11 cellular contexts compared by ENCODE assay signal in genomic region chr4:98828801-98829200, GRCh38.
DNase-seq lines count a peak whose midpoint lies in the region; ATAC-seq and TF ChIP-seq lines count a peak whose summit lies in the region.
"Had no signal": no experiment of that assay in that cellular context is flagged by ENCODE, and none has a peak within 500 bp of the region (broad histone marks: within the 10 kb centered on the region; RNA-seq: fewer than 3 reads in every experiment).

No MANE protein-coding gene starts in this region.

- no peak overlapping the region for H2AFZ ChIP-seq in KMS-11 (ENCODE audit: low read depth)

- CTCF ChIA-PET in CD4-positive, alpha-beta T cell (lab: Charles Lee) = no interaction called here
- CTCF ChIA-PET in activated CD4-positive, alpha-beta memory T cell treated with anti-CD3 and anti-CD28 coated beads, Interleukin-2, amount 10 ng/mL, durations not matched to agents 7 days and 5 days (lab: Charles Lee) = no interaction called here

- intact Hi-C loops in CD4-positive, alpha-beta T cell (cut with DNase I, micrococcal nuclease) = loop anchor here (1.0 to 5.0 kb wide), 2 partner anchors 362 to 676 kb away; no protein-coding TSS in a partner anchor

- H3K4me3 ChIP-seq in KMS-11 (IDR thresholded peaks at IDR 0.05; ENCODE audit: insufficient read depth, low read depth, low read length) = no peak overlapping the region

- no peaks in the 10 kb centered on the region for H3K9me3 Mint-ChIP-seq in CD4-positive, alpha-beta T cell
- H3K9me3 Mint-ChIP-seq in activated CD4-positive, alpha-beta memory T cell treated with anti-CD3 and anti-CD28 coated beads, Interleukin-2, amount 10 ng/mL, durations not matched to agents 7 days and 5 days = no peaks in the 10 kb centered on the region
- no peaks in the 10 kb centered on the region for H3K9me3 Mint-ChIP-seq in immature natural killer cell

- no peak overlapping the region for H3K4me2 ChIP-seq in KMS-11

- H3K27me3 ChIP-seq in CD4-positive, alpha-beta T cell (ENCODE audit: control insufficient read depth, insufficient read depth, low read length) = no peaks in the 10 kb centered on the region
- no peaks in the 10 kb centered on the region for H3K27me3 ChIP-seq in KMS-11 (ENCODE audit: insufficient read depth, low read depth)

- no peaks in the 10 kb centered on the region for H3K79me2 ChIP-seq in KMS-11 (ENCODE audit: insufficient read depth, low read depth)

- no peaks in the 10 kb centered on the region for H4K20me1 ChIP-seq in KMS-11 (ENCODE audit: insufficient read depth)

- no peaks in the 10 kb centered on the region for H3K36me3 ChIP-seq in KMS-11 (ENCODE audit: insufficient read depth)

- no peak overlapping the region for H3K4me3 Mint-ChIP-seq in CD4-positive, alpha-beta T cell
- no peak overlapping the region for H3K4me3 Mint-ChIP-seq in activated CD4-positive, alpha-beta memory T cell treated with anti-CD3 and anti-CD28 coated beads, Interleukin-2, amount 10 ng/mL, durations not matched to agents 7 days and 5 days
- H3K4me3 Mint-ChIP-seq in immature natural killer cell = no peak overlapping the region

- no peaks in the 10 kb centered on the region for H3K9me3 ChIP-seq in CD4-positive, alpha-beta T cell (ENCODE audit: control insufficient read depth, low read length)

- no peaks in the 10 kb centered on the region for H3K36me3 Mint-ChIP-seq in CD4-positive, alpha-beta T cell (ENCODE audit: low read depth)
- H3K36me3 Mint-ChIP-seq in activated CD4-positive, alpha-beta memory T cell treated with anti-CD3 and anti-CD28 coated beads, Interleukin-2, amount 10 ng/mL, durations not matched to agents 7 days and 5 days (ENCODE audit: low read depth) = no peaks in the 10 kb centered on the region
- no peaks in the 10 kb centered on the region for H3K36me3 Mint-ChIP-seq in immature natural killer cell

- DNase-seq in CD4-positive, alpha-beta T cell = peak in 9 of 10 experiments; percentile 0 to 35 (median 11)
- DNase-seq in activated CD4-positive, alpha-beta memory T cell treated with anti-CD3 and anti-CD28 coated beads, Interleukin-2, amount 10 ng/mL, durations not matched to agents 7 days and 5 days = peak; percentile 23
- peak; percentile 3 to 25 (median 16) for DNase-seq in immature natural killer cell
- DNase-seq in NCI-H510A (lab: John Stamatoyannopoulos, UW) = no peak
- no peak for DNase-seq in cerebellum (ENCODE audit: low spot score)
- DNase-seq: amygdala, COR-L47, NCI-H526 treated with DMSO at 0.1 percent for 48 hours had no signal

- TF ChIP-seq CTCF in CD4-positive, alpha-beta T cell (IDR thresholded peaks at IDR 0.05) = peak; percentile 20
- TF ChIP-seq CTCF in KMS-11 (conservative IDR thresholded peaks at IDR 0.05; ENCODE audit: low read depth, low read length) = 0 out of 2 replicates have a peak, but pooled peaks have one; percentile 18

- no peaks in the 10 kb centered on the region for H3K4me1 ChIP-seq in KMS-11 (ENCODE audit: low read depth, poor library complexity, severe bottlenecking)

- H3K27ac Mint-ChIP-seq in CD4-positive, alpha-beta T cell = no peak overlapping the region
- no peak overlapping the region for H3K27ac Mint-ChIP-seq in activated CD4-positive, alpha-beta memory T cell treated with anti-CD3 and anti-CD28 coated beads, Interleukin-2, amount 10 ng/mL, durations not matched to agents 7 days and 5 days
- no peak overlapping the region for H3K27ac Mint-ChIP-seq in immature natural killer cell

- H3K9ac ChIP-seq in KMS-11 = no peak overlapping the region

- no peak for ATAC-seq in CD4-positive, alpha-beta T cell (ENCODE audit: poor library complexity)
- no peak for ATAC-seq in HG02763 (IDR thresholded peaks at IDR 0.05; ENCODE audit: unreplicated experiment)
- no peak for ATAC-seq in GM18907 (IDR thresholded peaks at IDR 0.05; ENCODE audit: unreplicated experiment)

- POLR2A ChIA-PET in CD4-positive, alpha-beta T cell (lab: Charles Lee) = no interaction called here
- POLR2A ChIA-PET in activated CD4-positive, alpha-beta memory T cell treated with anti-CD3 and anti-CD28 coated beads, Interleukin-2, amount 10 ng/mL, durations not matched to agents 7 days and 5 days (lab: Charles Lee) = no interaction called here

- H3K27me3 Mint-ChIP-seq in CD4-positive, alpha-beta T cell = no peaks in the 10 kb centered on the region
- peaks cover 9% of the 10 kb centered on the region for H3K27me3 Mint-ChIP-seq in activated CD4-positive, alpha-beta memory T cell treated with anti-CD3 and anti-CD28 coated beads, Interleukin-2, amount 10 ng/mL, durations not matched to agents 7 days and 5 days
- peaks cover 0 to 3% (median 2%) of the 10 kb centered on the region in 3 donors for H3K27me3 Mint-ChIP-seq in immature natural killer cell (ENCODE audit: low read depth in 3 of 3)

- no peak overlapping the region for H3K27ac ChIP-seq in CD4-positive, alpha-beta T cell (ENCODE audit: low read depth, low read length)
- H3K27ac ChIP-seq in KMS-11 = no peak overlapping the region

- no peaks in the 10 kb centered on the region for H3K4me1 Mint-ChIP-seq in CD4-positive, alpha-beta T cell (ENCODE audit: low read depth)
- no peaks in the 10 kb centered on the region for H3K4me1 Mint-ChIP-seq in activated CD4-positive, alpha-beta memory T cell treated with anti-CD3 and anti-CD28 coated beads, Interleukin-2, amount 10 ng/mL, durations not matched to agents 7 days and 5 days
- no peaks in the 10 kb centered on the region for H3K4me1 Mint-ChIP-seq in immature natural killer cell

Comparison
In these comparisons a context has a peak if more than half of its experiments do, and no peak if none do; other contexts are left out.
1. DNase-seq: peak in CD4-positive, alpha-beta T cell (9 of 10), activated CD4-positive, alpha-beta memory T cell treated with anti-CD3 and anti-CD28 coated beads, Interleukin-2, amount 10 ng/mL, durations not matched to agents 7 days and 5 days (single experiment) and immature natural killer cell (3 of 3); none in NCI-H510A (single experiment) and cerebellum (single experiment).